Comparison of ENCODE assay signal across 8 cellular contexts in genomic region chr19:57769345-57770131, GRCh38. TPM values are rescaled to one million over a fixed set of nuclear protein-coding genes. Genes with fewer than 3 reads are reported as not detected.
DNase-seq lines count a peak whose midpoint lies in the region; ATAC-seq, FAIRE-seq and TF ChIP-seq lines count a peak whose summit lies in the region.

Gene ZNF586, plus strand, starts transcription at chr19:57769676. Its CDS starts 167 bp downstream, at chr19:57769843.

- peak within 1 kb of the TSS; percentile 70; the same call in 1 of the 2 replicates for H3K27ac ChIP-seq in HUES64 (ENCODE audit: low read depth, low read length)
- peak within 1 kb of the TSS; percentile 86 for H3K27ac ChIP-seq in naive thymus-derived CD4-positive, alpha-beta T cell (ENCODE audit: low read depth, low read length)

- H3K36me3 ChIP-seq in HUES64 (ENCODE audit: insufficient read depth, low read length), result peaks cover 27% of the 10 kb centered on the region
- peaks cover 4 to 30% (median 5%) of the 10 kb centered on the region in 3 experiments for H3K36me3 ChIP-seq in naive thymus-derived CD4-positive, alpha-beta T cell (ENCODE audit: control insufficient read depth in 2 of 3, insufficient read depth in 3 of 3, low read length in 3 of 3)

- no peaks in the 10 kb centered on the region for H3K4me1 ChIP-seq in HUES64 (ENCODE audit: insufficient read depth, low read length)
- peaks cover 6 to 12% of the 10 kb centered on the region in 2 donors for H3K4me1 ChIP-seq in naive thymus-derived CD4-positive, alpha-beta T cell (ENCODE audit: control insufficient read depth in 2 of 2, insufficient read depth in 2 of 2, low read length in 2 of 2)

- peak; percentile 98 for ATAC-seq in GM21447 (IDR thresholded peaks at IDR 0.05; ENCODE audit: unreplicated experiment)
- ATAC-seq in naive thymus-derived CD4-positive, alpha-beta T cell, result peak; percentile 99
- peak; percentile 99 for ATAC-seq in stimulated activated memory B cell treated with anti-CD40 and anti-IgM and Interleukin-4, amounts not matched to agents 10 μg/mL and 1 μg/mL and 100 μg/mL, for 72 hours

- intact Hi-C loops in naive thymus-derived CD4-positive, alpha-beta T cell (cut with micrococcal nuclease), result loop anchor here (1.0 to 5.0 kb wide), 14 partner anchors 23 to 210 kb away; partner anchors contain the start of genes ZNF551 (in 2 of the 2), ZNF671 (in 2 of the 2), ZNF776 (in 2 of the 2) and ZNF134 (in 1 of the 2)

- CTCF ChIA-PET in naive thymus-derived CD4-positive, alpha-beta T cell (lab: Charles Lee), result interaction anchor here (0.7 kb wide), 1 partner anchor 381 kb away, joined by 3 read pairs; the partner anchor contains the start of gene ZNF329

- H3K9ac ChIP-seq in HUES64 (ENCODE audit: low read depth, low read length), result peak within 1 kb of the TSS; percentile 66

- H3K9me3 ChIP-seq in HUES64 (ENCODE audit: insufficient read depth, low read depth, low read length), result no peaks in the 10 kb centered on the region
- H3K9me3 ChIP-seq in naive thymus-derived CD4-positive, alpha-beta T cell (ENCODE audit: control insufficient read depth in 2 of 3, low read length in 3 of 3), result peaks cover 0 to 22% (median 16%) of the 10 kb centered on the region in 3 experiments

- peak within 1 kb of the TSS; percentile 74 for H3K4me3 ChIP-seq in HUES64 (ENCODE audit: low read length)
- H3K4me3 ChIP-seq in naive thymus-derived CD4-positive, alpha-beta T cell (ENCODE audit: low read length), result peak within 1 kb of the TSS; percentile 91

- no peaks in the 10 kb centered on the region for H3K27me3 ChIP-seq in HUES64 (ENCODE audit: insufficient read depth, low read length)
- no peaks in the 10 kb centered on the region for H3K27me3 ChIP-seq in naive thymus-derived CD4-positive, alpha-beta T cell (ENCODE audit: control insufficient read depth in 2 of 2, insufficient read depth in 2 of 2, low read length in 2 of 2)

- H3K4me3 Mint-ChIP-seq in naive thymus-derived CD4-positive, alpha-beta T cell, result peak within 1 kb of the TSS; percentile 90 to 98 (median 96)
- H3K4me3 Mint-ChIP-seq in stimulated activated memory B cell treated with anti-CD40 and anti-IgM and Interleukin-4, amounts not matched to agents 10 μg/mL and 1 μg/mL and 100 μg/mL, for 72 hours, result peak within 1 kb of the TSS; percentile 96

- peaks cover 4 to 70% (median 44%) of the 10 kb centered on the region in 11 donors for H3K9me3 Mint-ChIP-seq in naive thymus-derived CD4-positive, alpha-beta T cell
- peaks cover 4% of the 10 kb centered on the region for H3K9me3 Mint-ChIP-seq in stimulated activated memory B cell treated with anti-CD40 and anti-IgM and Interleukin-4, amounts not matched to agents 10 μg/mL and 1 μg/mL and 100 μg/mL, for 72 hours

- 4% methylated on average over 61 of the region's 61 CpGs for WGBS in HUES64

- DNase-seq in D721Med (ENCODE audit: insufficient read length, low spot score), result peak; percentile 94
- peak; percentile 94 for DNase-seq in RPMI7951 (ENCODE audit: low read depth)
- DNase-seq in activated T-helper 1 cell treated with Interleukin-2 at 50 U/mL for 16 hours (ENCODE audit: low read depth), result peak; percentile 71
- peak; percentile 88 for DNase-seq in fibroblast of gingiva (ENCODE audit: low read depth)
- peak; percentile 64 to 89 (median 82) for DNase-seq in naive thymus-derived CD4-positive, alpha-beta T cell

- no peak for TF ChIP-seq CTCF in D721Med (IDR thresholded peaks at IDR 0.05; ENCODE audit: insufficient read depth, missing control alignments)

- POLR2A ChIA-PET in naive thymus-derived CD4-positive, alpha-beta T cell (lab: Charles Lee), result interaction anchor here (0.6 to 1.8 kb wide), 16 partner anchors 10 to 1644 kb away, joined by 3 to 8 read pairs (median 4); partner anchors contain the start of genes ZNF274, ZNF417, ZNF552 and ZNF606

- peaks cover 8 to 47% (median 38%) of the 10 kb centered on the region in 7 donors for H3K4me1 Mint-ChIP-seq in naive thymus-derived CD4-positive, alpha-beta T cell
- peaks cover 56% of the 10 kb centered on the region for H3K4me1 Mint-ChIP-seq in stimulated activated memory B cell treated with anti-CD40 and anti-IgM and Interleukin-4, amounts not matched to agents 10 μg/mL and 1 μg/mL and 100 μg/mL, for 72 hours

- H3K36me3 Mint-ChIP-seq in naive thymus-derived CD4-positive, alpha-beta T cell, result peaks cover 16 to 63% (median 57%) of the 10 kb centered on the region in 5 donors
- H3K36me3 Mint-ChIP-seq in stimulated activated memory B cell treated with anti-CD40 and anti-IgM and Interleukin-4, amounts not matched to agents 10 μg/mL and 1 μg/mL and 100 μg/mL, for 72 hours, result peaks cover 59% of the 10 kb centered on the region

- H3K27ac Mint-ChIP-seq in naive thymus-derived CD4-positive, alpha-beta T cell, result peak within 1 kb of the TSS; percentile 79 to 97 (median 94)
- peak within 1 kb of the TSS; percentile 91 for H3K27ac Mint-ChIP-seq in stimulated activated memory B cell treated with anti-CD40 and anti-IgM and Interleukin-4, amounts not matched to agents 10 μg/mL and 1 μg/mL and 100 μg/mL, for 72 hours

- peak; percentile 38 for FAIRE-seq in D721Med (lab: Jason Lieb, UNC)

- no peaks in the 10 kb centered on the region for H3K27me3 Mint-ChIP-seq in naive thymus-derived CD4-positive, alpha-beta T cell
- no peaks in the 10 kb centered on the region for H3K27me3 Mint-ChIP-seq in stimulated activated memory B cell treated with anti-CD40 and anti-IgM and Interleukin-4, amounts not matched to agents 10 μg/mL and 1 μg/mL and 100 μg/mL, for 72 hours

RNA-seq across cellular contexts. Expression of gene ZNF586, which starts in this region (rescaled TPM):
- 7.9 TPM for polyA plus RNA-seq in HUES64 (2013, experiment 1 of 2)
- 8.0 TPM for polyA plus RNA-seq in HUES64 (2013, experiment 2 of 2)
- total RNA-seq in RPMI7951 (2014; rRNA removed; shearing (Covaris generic)), result 10.7 and 13.7 TPM in 2 replicates
- total RNA-seq in naive thymus-derived CD4-positive, alpha-beta T cell, result 10 to 100 TPM; 16.4 to 47.5 (median 42.6) TPM
- 10 to 100 TPM; 25.5 to 31.8 TPM for polyA plus RNA-seq in naive thymus-derived CD4-positive, alpha-beta T cell

Comparison
In these comparisons a context has a peak if more than half of its experiments do, and no peak if none do; other contexts are left out.
1. Peak in every context shown above with its lines: DNase-seq, ATAC-seq, H3K4me3 ChIP-seq and H3K27ac ChIP-seq.